1 cellular context compared by ENCODE assay signal in genomic region chr6:22035690-22036089, GRCh38.
TF ChIP-seq lines count a peak whose summit lies in the region.

No MANE protein-coding gene starts in this region.

TF ChIP-seq in GM12878, 131 proteins besides CTCF, POLR2A, EP300 and RAD21 (continued from another document):
- TF ChIP-seq RAD51 (IDR thresholded peaks at IDR 0.05) = peak; percentile 61
